23 cellular contexts compared by ENCODE assay signal in genomic region chr6:168194732-168195565, GRCh38.
A peak's percentile ranks its signal among the peaks of the same experiment; 100 is the strongest.
DNase-seq lines count a peak whose midpoint lies in the region; ATAC-seq, FAIRE-seq and TF ChIP-seq lines count a peak whose summit lies in the region.
"Had no signal": no experiment of that assay in that cellular context is flagged by ENCODE, and none has a peak within 500 bp of the region (broad histone marks: within the 10 kb centered on the region; RNA-seq: fewer than 3 reads in every experiment).

No MANE protein-coding gene starts in this region.

- no peaks in the 10 kb centered on the region for H3K79me1 ChIP-seq in H1 (ENCODE audit: low read depth, low read length)

- peak overlapping the region; percentile 37 for H4K91ac ChIP-seq in H1 (replicated peaks; ENCODE audit: insufficient read length, low read length)

- H3K56ac ChIP-seq in H1 (replicated peaks; ENCODE audit: insufficient read length, low read depth, low read length): no peak overlapping the region

- H4K20me1 ChIP-seq in H1 (replicated peaks in 1 of 2; ENCODE audit: control insufficient read depth in 1 of 2, insufficient read depth in 2 of 2, low read length in 2 of 2): no peaks in the 10 kb centered on the region
- H4K20me1 ChIP-seq: BLaER1 treated with 17β-estradiol and CSF1 and Interleukin-3, amounts not matched to agents 10 nM and 100 nM had no signal

- 89% methylated on average over 19 of the region's 19 CpGs; no CpG with 5 or more reads in 1 of the 2 experiments for WGBS in H1 (ENCODE audit: extremely low coverage in 1 of 2, insufficient coverage in 1 of 2, insufficient read length in 1 of 2, insufficient replicate concordance in 2 of 2, low coverage in 1 of 2, low lambda C conversion rate in 2 of 2, missing lambda C conversion rate in 1 of 2), 2 experiments

- no peak overlapping the region for H2BK20ac ChIP-seq in H1 (ENCODE audit: low read length)

- H3K27me3 ChIP-seq in right atrium auricular region (no peaks in the 10 kb centered on the region), H1 (replicated peaks in 1 of 4; ENCODE audit: control insufficient read depth in 3 of 4, extremely low read depth in 1 of 4, insufficient read depth in 3 of 4, low read length in 3 of 4) (no peaks in the 10 kb centered on the region), upper lobe of right lung (no peaks in the 10 kb centered on the region)
- no peaks in the 10 kb centered on the region for H3K27me3 ChIP-seq in naive thymus-derived CD4-positive, alpha-beta T cell (ENCODE audit: control insufficient read depth in 2 of 2, insufficient read depth in 2 of 2, low read length in 2 of 2)
- H3K27me3 ChIP-seq: BLaER1 treated with 17β-estradiol and CSF1 and Interleukin-3, amounts not matched to agents 10 nM and 100 nM; cardiac muscle cell had no signal

- H3K4me2 ChIP-seq in H1 (ENCODE audit: insufficient read depth in 1 of 2, low read depth in 2 of 2, low read length in 2 of 2): no peak overlapping the region

- peaks cover 33% of the 10 kb centered on the region for H3K27me3 Mint-ChIP-seq in nephron (ENCODE audit: low read depth)
- H3K27me3 Mint-ChIP-seq in activated CD4-positive, alpha-beta memory T cell treated with anti-CD3 and anti-CD28 coated beads, Interleukin-2, amount 10 ng/mL, durations not matched to agents 7 days and 5 days: no peaks in the 10 kb centered on the region
- H3K27me3 Mint-ChIP-seq in endothelial cell (ENCODE audit: unreplicated experiment): peaks cover 16% of the 10 kb centered on the region
- H3K27me3 Mint-ChIP-seq in naive thymus-derived CD4-positive, alpha-beta T cell: peaks cover 0 to 36% (median 9%) of the 10 kb centered on the region in 5 donors

- H3K23ac ChIP-seq in H1 (ENCODE audit: insufficient read length): no peak overlapping the region

- peak overlapping the region; percentile 57 for H3K4ac ChIP-seq in H1 (replicated peaks; ENCODE audit: insufficient read length, low read depth, low read length)

- H3K4me1 Mint-ChIP-seq in nephron (peaks cover 26% of the 10 kb centered on the region), endothelial cell (ENCODE audit: unreplicated experiment) (peaks cover 1% of the 10 kb centered on the region)
- H3K4me1 Mint-ChIP-seq in activated CD4-positive, alpha-beta memory T cell treated with anti-CD3 and anti-CD28 coated beads, Interleukin-2, amount 10 ng/mL, durations not matched to agents 7 days and 5 days: no peaks in the 10 kb centered on the region
- H3K4me1 Mint-ChIP-seq in naive thymus-derived CD4-positive, alpha-beta T cell: no peaks in the 10 kb centered on the region
- H3K4me1 Mint-ChIP-seq: activated naive CD4-positive, alpha-beta T cell treated with anti-CD3 and anti-CD28 coated beads, Interleukin-2, amount 10 ng/mL, durations not matched to agents 7 days and 5 days had no signal

- H3K27ac Mint-ChIP-seq in nephron (peak overlapping the region; percentile 69 to 89 (median 85)), endothelial cell (ENCODE audit: unreplicated experiment) (no peak overlapping the region)
- H3K27ac Mint-ChIP-seq in activated CD4-positive, alpha-beta memory T cell treated with anti-CD3 and anti-CD28 coated beads, Interleukin-2, amount 10 ng/mL, durations not matched to agents 7 days and 5 days: no peak overlapping the region
- no peak overlapping the region for H3K27ac Mint-ChIP-seq in naive thymus-derived CD4-positive, alpha-beta T cell
- H3K27ac Mint-ChIP-seq: activated CD8-positive, alpha-beta T cell treated with anti-CD3 and anti-CD28 coated beads, Interleukin-2, amount 10 ng/mL, durations not matched to agents 7 days and 5 days; activated naive CD4-positive, alpha-beta T cell treated with anti-CD3 and anti-CD28 coated beads, Interleukin-2, amount 10 ng/mL, durations not matched to agents 7 days and 5 days; activated T-cell treated with anti-CD3 and anti-CD28 coated beads, Interleukin-2, amount 50 U/mL, for 72 hours had no signal

- no peaks in the 10 kb centered on the region for H3K79me2 ChIP-seq in H1 (ENCODE audit: control insufficient read depth in 1 of 2, insufficient read depth in 2 of 2, low read length in 2 of 2)

- intact Hi-C loops in cardiac septum (cut with DNase I) (no loop called here), upper lobe of right lung (cut with DNase I) (no loop called here)
- intact Hi-C loops in naive thymus-derived CD4-positive, alpha-beta T cell (cut with micrococcal nuclease): no loop called here

- H3K23me2 ChIP-seq in H1 (ENCODE audit: low read depth, low read length): no peaks in the 10 kb centered on the region

- H3K9me3 ChIP-seq in right atrium auricular region: no peaks in the 10 kb centered on the region
- H3K9me3 ChIP-seq in H1 (ENCODE audit: insufficient read depth in 2 of 2, low read depth in 1 of 2, low read length in 1 of 2): no peaks in the 10 kb centered on the region
- H3K9me3 ChIP-seq in upper lobe of right lung: no peaks in the 10 kb centered on the region
- H3K9me3 ChIP-seq in naive thymus-derived CD4-positive, alpha-beta T cell (ENCODE audit: control insufficient read depth in 2 of 3, low read length in 3 of 3): no peaks in the 10 kb centered on the region
- H3K9me3 ChIP-seq: BLaER1 treated with 17β-estradiol and CSF1 and Interleukin-3, amounts not matched to agents 10 nM and 100 nM had no signal

- DNase-seq in cardiac septum (ENCODE audit: low spot score): peak; percentile 63
- no peak for DNase-seq in right atrium auricular region (ENCODE audit: low spot score)
- DNase-seq in H1 (ENCODE audit: low read depth in 1 of 2, low spot score in 2 of 2): no peak
- DNase-seq in upper lobe of right lung: peak; percentile 55
- no peak for DNase-seq in activated CD4-positive, alpha-beta memory T cell treated with anti-CD3 and anti-CD28 coated beads, Interleukin-2, amount 10 ng/mL, durations not matched to agents 7 days and 5 days
- no peak for DNase-seq in endothelial cell (ENCODE audit: low spot score)
- DNase-seq in naive thymus-derived CD4-positive, alpha-beta T cell: no peak
- DNase-seq: activated CD8-positive, alpha-beta T cell treated with anti-CD3 and anti-CD28 coated beads, Interleukin-2, amount 10 ng/mL, durations not matched to agents 7 days and 5 days; activated naive CD4-positive, alpha-beta T cell treated with anti-CD3 and anti-CD28 coated beads, Interleukin-2, amount 10 ng/mL, durations not matched to agents 7 days and 5 days; foreskin melanocyte; hippocampal formation; mammary epithelial cell; NCI-H1417; NK-92 treated with Interleukin-12 subunit alpha and Interleukin-12 subunit beta, amount 100 ng/mL, for 24 hours; T-helper 9 cell had no signal

- no peak overlapping the region for H2BK5ac ChIP-seq in H1 (ENCODE audit: low read depth, low read length)

- H2AFZ ChIP-seq in H1 (ENCODE audit: low read length): no peak overlapping the region

- no peak overlapping the region for H3K27ac ChIP-seq in right atrium auricular region
- H3K27ac ChIP-seq in H1 (ENCODE audit: low read depth, low read length): no peak overlapping the region
- no peak overlapping the region for H3K27ac ChIP-seq in upper lobe of right lung
- H3K27ac ChIP-seq in naive thymus-derived CD4-positive, alpha-beta T cell (ENCODE audit: low read depth, low read length): no peak overlapping the region
- H3K27ac ChIP-seq: BLaER1 treated with 17β-estradiol and CSF1 and Interleukin-3, amounts not matched to agents 10 nM and 100 nM; cardiac muscle cell; dorsolateral prefrontal cortex had no signal

- CTCF ChIA-PET in H1 (lab: Charles Lee; ENCODE audit: partially characterized antibody): interaction anchor here (0.7 to 4.0 kb wide), 17 partner anchors 11 to 180 kb away, joined by 3 to 17 read pairs (median 3); no protein-coding TSS in a partner anchor
- CTCF ChIA-PET in activated CD4-positive, alpha-beta memory T cell treated with anti-CD3 and anti-CD28 coated beads, Interleukin-2, amount 10 ng/mL, durations not matched to agents 7 days and 5 days (lab: Charles Lee): no interaction called here
- CTCF ChIA-PET in naive thymus-derived CD4-positive, alpha-beta T cell (lab: Charles Lee): no interaction called here

- H3K36me3 ChIP-seq in right atrium auricular region: no peaks in the 10 kb centered on the region
- H3K36me3 ChIP-seq in H1 (ENCODE audit: control insufficient read depth in 2 of 4, insufficient read depth in 4 of 4, low read length in 3 of 4): no peaks in the 10 kb centered on the region
- no peaks in the 10 kb centered on the region for H3K36me3 ChIP-seq in upper lobe of right lung
- H3K36me3 ChIP-seq in naive thymus-derived CD4-positive, alpha-beta T cell (ENCODE audit: control insufficient read depth in 2 of 3, insufficient read depth in 3 of 3, low read length in 3 of 3): no peaks in the 10 kb centered on the region
- H3K36me3 ChIP-seq: cardiac muscle cell had no signal

- no peaks in the 10 kb centered on the region for H3K36me3 Mint-ChIP-seq in nephron (ENCODE audit: low read depth)
- no peaks in the 10 kb centered on the region for H3K36me3 Mint-ChIP-seq in activated CD4-positive, alpha-beta memory T cell treated with anti-CD3 and anti-CD28 coated beads, Interleukin-2, amount 10 ng/mL, durations not matched to agents 7 days and 5 days (ENCODE audit: low read depth)
- no peaks in the 10 kb centered on the region for H3K36me3 Mint-ChIP-seq in endothelial cell (ENCODE audit: low read depth, unreplicated experiment)
- no peaks in the 10 kb centered on the region for H3K36me3 Mint-ChIP-seq in naive thymus-derived CD4-positive, alpha-beta T cell
- H3K36me3 Mint-ChIP-seq: activated naive CD4-positive, alpha-beta T cell treated with anti-CD3 and anti-CD28 coated beads, Interleukin-2, amount 10 ng/mL, durations not matched to agents 7 days and 5 days had no signal

- H3K4me3 ChIP-seq in right atrium auricular region (no peak overlapping the region), H1 (ENCODE audit: extremely low read depth in 1 of 4, insufficient read depth in 2 of 4, low read depth in 3 of 4, low read length in 4 of 4) (no peak overlapping the region), upper lobe of right lung (no peak overlapping the region)
- H3K4me3 ChIP-seq in naive thymus-derived CD4-positive, alpha-beta T cell (ENCODE audit: low read length): no peak overlapping the region
- H3K4me3 ChIP-seq: BLaER1 treated with 17β-estradiol and CSF1 and Interleukin-3, amounts not matched to agents 10 nM and 100 nM; cardiac muscle cell; dorsolateral prefrontal cortex had no signal

- H2BK120ac ChIP-seq in H1 (replicated peaks; ENCODE audit: low read depth, low read length): no peak overlapping the region

- no peak overlapping the region for H2BK12ac ChIP-seq in H1 (ENCODE audit: low read depth, low read length)

- no peak overlapping the region for H2AK5ac ChIP-seq in H1 (ENCODE audit: low read depth, low read length)

- no peak for TF ChIP-seq EP300 in H1 (IDR thresholded peaks at IDR 0.05; ENCODE audit: borderline replicate concordance in 1 of 2, low read depth in 2 of 2, low read length in 2 of 2)

- H3K14ac ChIP-seq in H1 (ENCODE audit: insufficient read length): no peak overlapping the region

- POLR2A ChIA-PET in H1 (lab: Charles Lee; ENCODE audit: partially characterized antibody): interaction anchor here (1.5 kb wide), 1 partner anchor 15 kb away, joined by 3 read pairs; no protein-coding TSS in a partner anchor
- POLR2A ChIA-PET in activated CD4-positive, alpha-beta memory T cell treated with anti-CD3 and anti-CD28 coated beads, Interleukin-2, amount 10 ng/mL, durations not matched to agents 7 days and 5 days (lab: Charles Lee): no interaction called here
- POLR2A ChIA-PET in naive thymus-derived CD4-positive, alpha-beta T cell (lab: Charles Lee): no interaction called here

- TF ChIP-seq CTCF in right atrium auricular region (IDR thresholded peaks at IDR 0.05): no peak
- no peak for TF ChIP-seq CTCF in H1 (IDR thresholded peaks at IDR 0.05; ENCODE audit: control extremely low read depth in 1 of 3, insufficient read depth in 1 of 3, low read depth in 1 of 3, low read length in 3 of 3)
- no peak for TF ChIP-seq CTCF in nephron (IDR thresholded peaks at IDR 0.05; ENCODE audit: unreplicated experiment in 3 of 3)
- TF ChIP-seq CTCF in upper lobe of right lung (IDR thresholded peaks at IDR 0.05): no peak
- TF ChIP-seq CTCF in endothelial cell (IDR thresholded peaks at IDR 0.05; ENCODE audit: unreplicated experiment): no peak

- no peak overlapping the region for H3K4me3 Mint-ChIP-seq in nephron
- no peak overlapping the region for H3K4me3 Mint-ChIP-seq in activated CD4-positive, alpha-beta memory T cell treated with anti-CD3 and anti-CD28 coated beads, Interleukin-2, amount 10 ng/mL, durations not matched to agents 7 days and 5 days
- H3K4me3 Mint-ChIP-seq in endothelial cell (ENCODE audit: unreplicated experiment): no peak overlapping the region
- no peak overlapping the region for H3K4me3 Mint-ChIP-seq in naive thymus-derived CD4-positive, alpha-beta T cell
- H3K4me3 Mint-ChIP-seq: activated CD8-positive, alpha-beta T cell treated with anti-CD3 and anti-CD28 coated beads, Interleukin-2, amount 10 ng/mL, durations not matched to agents 7 days and 5 days; activated naive CD4-positive, alpha-beta T cell treated with anti-CD3 and anti-CD28 coated beads, Interleukin-2, amount 10 ng/mL, durations not matched to agents 7 days and 5 days; activated T-cell treated with anti-CD3 and anti-CD28 coated beads, Interleukin-2, amount 50 U/mL, for 72 hours had no signal

- H3K9me3 Mint-ChIP-seq in nephron: no peaks in the 10 kb centered on the region
- no peaks in the 10 kb centered on the region for H3K9me3 Mint-ChIP-seq in activated CD4-positive, alpha-beta memory T cell treated with anti-CD3 and anti-CD28 coated beads, Interleukin-2, amount 10 ng/mL, durations not matched to agents 7 days and 5 days
- no peaks in the 10 kb centered on the region for H3K9me3 Mint-ChIP-seq in endothelial cell (ENCODE audit: unreplicated experiment)
- peaks cover 0 to 2% (median 0%) of the 10 kb centered on the region in 11 donors for H3K9me3 Mint-ChIP-seq in naive thymus-derived CD4-positive, alpha-beta T cell
- H3K9me3 Mint-ChIP-seq: activated naive CD4-positive, alpha-beta T cell treated with anti-CD3 and anti-CD28 coated beads, Interleukin-2, amount 10 ng/mL, durations not matched to agents 7 days and 5 days; activated T-cell treated with anti-CD3 and anti-CD28 coated beads, Interleukin-2, amount 50 U/mL, for 72 hours had no signal

- TF ChIP-seq RAD21 in H1 (IDR thresholded peaks at IDR 0.05 in 1 of 2, conservative IDR thresholded peaks at IDR 0.05 in 1 of 2; ENCODE audit: low read depth in 2 of 2, low read length in 2 of 2): no peak

- H2BK15ac ChIP-seq in H1 (ENCODE audit: low read length): no peak overlapping the region

- H4K5ac ChIP-seq in H1 (ENCODE audit: insufficient read length, low read depth, low read length): no peak overlapping the region

- no peak for ATAC-seq in upper lobe of right lung
- no peak for ATAC-seq in naive thymus-derived CD4-positive, alpha-beta T cell
- ATAC-seq: activated CD8-positive, alpha-beta T cell treated with anti-CD3 and anti-CD28 coated beads, Interleukin-2, amount 10 ng/mL, durations not matched to agents 7 days and 5 days; activated T-cell treated with anti-CD3 and anti-CD28 coated beads, Interleukin-2, amount 50 U/mL, for 72 hours had no signal

- H4K8ac ChIP-seq in H1 (ENCODE audit: extremely low read depth, insufficient read depth, low read length): no peak overlapping the region; the same call in 1 of the 2 replicates

- no peak overlapping the region for H3K18ac ChIP-seq in H1 (ENCODE audit: extremely low read depth, low read length)

- FAIRE-seq in H1 (lab: Jason Lieb, UNC): no peak
- FAIRE-seq: D721Med, RCC 7860, urothelium cell line had no signal

- no peak for TF ChIP-seq POLR2A in H1 (IDR thresholded peaks at IDR 0.05; ENCODE audit: control extremely low read depth in 1 of 2, low read depth in 2 of 2, low read length in 2 of 2)

- H3K4me1 ChIP-seq in right atrium auricular region (no peaks in the 10 kb centered on the region), H1 (replicated peaks in 1 of 4; ENCODE audit: control insufficient read depth in 3 of 4, insufficient read depth in 4 of 4, low read length in 3 of 4) (no peaks in the 10 kb centered on the region; a peak in 1 of 7 replicates), upper lobe of right lung (no peaks in the 10 kb centered on the region)
- H3K4me1 ChIP-seq in naive thymus-derived CD4-positive, alpha-beta T cell (ENCODE audit: control insufficient read depth in 2 of 2, insufficient read depth in 2 of 2, low read length in 2 of 2): no peaks in the 10 kb centered on the region

- no peak overlapping the region for H3K9ac ChIP-seq in H1 (replicated peaks in 1 of 4; ENCODE audit: extremely low read depth in 1 of 4, low read depth in 3 of 4, low read length in 3 of 4)
- H3K9ac ChIP-seq: BLaER1 treated with 17β-estradiol and CSF1 and Interleukin-3, amounts not matched to agents 10 nM and 100 nM had no signal

Comparison
In these comparisons a context has a peak if more than half of its experiments do, and no peak if none do; other contexts are left out.
1. DNase-seq: peak in cardiac septum (single experiment) and upper lobe of right lung (single experiment); none in right atrium auricular region (single experiment), H1 (0 of 2), activated CD4-positive, alpha-beta memory T cell treated with anti-CD3 and anti-CD28 coated beads, Interleukin-2, amount 10 ng/mL, durations not matched to agents 7 days and 5 days (single experiment), endothelial cell (single experiment) and naive thymus-derived CD4-positive, alpha-beta T cell (0 of 9).
2. H3K27ac Mint-ChIP-seq: peak in nephron (3 of 3); none in activated CD4-positive, alpha-beta memory T cell treated with anti-CD3 and anti-CD28 coated beads, Interleukin-2, amount 10 ng/mL, durations not matched to agents 7 days and 5 days (single experiment), endothelial cell (single experiment) and naive thymus-derived CD4-positive, alpha-beta T cell (0 of 9).